Comparison of ENCODE assay signal across 13 cellular contexts in the genomic region with DNA sequence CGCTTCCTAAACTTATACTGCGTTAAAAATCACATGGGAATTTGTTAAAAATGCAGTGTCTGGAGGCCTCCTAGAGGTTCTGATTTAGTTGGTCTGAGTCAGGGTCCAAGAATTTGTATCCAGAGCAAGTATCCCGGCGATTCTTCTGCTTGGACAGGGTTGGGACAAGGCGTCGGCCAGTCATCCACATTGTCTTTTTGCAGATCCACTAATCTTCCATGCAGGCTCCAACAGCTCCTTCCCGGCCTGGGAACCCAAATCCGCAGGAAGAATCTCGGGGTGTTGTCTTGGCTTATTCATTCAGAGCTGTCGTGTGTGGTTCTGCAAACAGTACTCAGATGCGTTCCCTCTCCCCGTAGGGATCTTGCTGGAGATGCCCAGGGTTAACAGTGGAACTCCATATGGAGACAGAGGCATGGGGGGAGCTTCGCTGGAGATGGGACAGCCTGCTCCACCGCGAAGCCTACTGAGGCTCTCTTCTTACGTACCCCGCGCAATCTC. TPM values are rescaled to one million over a fixed set of nuclear protein-coding genes. Genes with fewer than 3 reads are reported as not detected.
DNase-seq lines count a peak whose midpoint lies in the region; ATAC-seq, FAIRE-seq and TF ChIP-seq lines count a peak whose summit lies in the region.
"Had no signal": no experiment of that assay in that cellular context is flagged by ENCODE, and none has a peak within 500 bp of the region (broad histone marks: within the 10 kb centered on the region; RNA-seq: fewer than 3 reads in every experiment).

No MANE protein-coding gene starts in this region.

- H3K36me3 ChIP-seq in HepG2 (replicated peaks in 1 of 2; ENCODE audit: control insufficient read depth in 1 of 2, insufficient read depth in 2 of 2, low read length in 2 of 2) (peaks cover 0 to 6% of the 10 kb centered on the region in 2 experiments; a peak in 1 of 5 replicates), right lobe of liver (no peaks in the 10 kb centered on the region), mesodermal cell (ENCODE audit: control insufficient read depth, insufficient read depth, low read length) (peaks cover 15% of the 10 kb centered on the region), esophagus squamous epithelium (peaks cover 0 to 6% (median 0%) of the 10 kb centered on the region in 3 donors)
- H3K36me3 ChIP-seq: heart left ventricle had no signal

- ATAC-seq in HepG2 (no peak; the same call in 2 of the 3 replicates), right lobe of liver (no peak), HG02885 (IDR thresholded peaks at IDR 0.05; ENCODE audit: poor library complexity, unreplicated experiment) (no peak)

- no peaks in the 10 kb centered on the region for H3K79me2 ChIP-seq in HepG2 (ENCODE audit: insufficient read depth, low read length)

- H3K27ac ChIP-seq in HepG2 (ENCODE audit: extremely low read length, insufficient read depth, low read length) (no peak overlapping the region), right lobe of liver (no peak overlapping the region), mesodermal cell (ENCODE audit: low read depth, low read length, severe bottlenecking) (peak overlapping the region; percentile 66), esophagus squamous epithelium (peak overlapping the region in 1 of 4 donors; percentile 76)
- H3K27ac ChIP-seq: heart left ventricle had no signal

- H3K9ac ChIP-seq in HepG2 (ENCODE audit: insufficient read depth, low read depth, low read length), result peak overlapping the region; percentile 10; the same call in 1 of the 2 replicates

- DNase-seq in HepG2 (ENCODE audit: low spot score) (no peak), right lobe of liver (no peak), cardiac fibroblast (ENCODE audit: low read depth in 2 of 2) (peak; percentile 59 to 61), esophagus squamous epithelium (lab: John Stamatoyannopoulos, UW) (no peak), RKO (ENCODE audit: low spot score) (no peak)
- no peak for DNase-seq in activated CD4-positive, CD25-positive, alpha-beta regulatory T cell (lab: John Stamatoyannopoulos, UW)
- DNase-seq: spleen had no signal

- H3K27me3 ChIP-seq in HepG2 (ENCODE audit: control insufficient read depth in 1 of 2, insufficient read depth in 2 of 2, low read length in 2 of 2), result no peaks in the 10 kb centered on the region
- H3K27me3 ChIP-seq in right lobe of liver, result no peaks in the 10 kb centered on the region
- H3K27me3 ChIP-seq in esophagus squamous epithelium, result no peaks in the 10 kb centered on the region
- H3K27me3 ChIP-seq: heart left ventricle, spleen had no signal

- no peak for TF ChIP-seq POLR2A in HepG2 (IDR thresholded peaks at IDR 0.05; ENCODE audit: insufficient read depth in 1 of 2, low read depth in 2 of 2, low read length in 2 of 2)
- no peak for TF ChIP-seq POLR2A in right lobe of liver (IDR thresholded peaks at IDR 0.05)
- TF ChIP-seq POLR2A in esophagus squamous epithelium (IDR thresholded peaks at IDR 0.05), result no peak

- TF ChIP-seq EP300 in HepG2 (IDR thresholded peaks at IDR 0.05; ENCODE audit: low read depth in 2 of 2, low read length in 2 of 2), result no peak
- TF ChIP-seq EP300 in HepG2 (CRISPR knock-in tag; IDR thresholded peaks at IDR 0.05; ENCODE audit: borderline replicate concordance), result no peak

- H3K4me2 ChIP-seq in HepG2 (ENCODE audit: low read depth, low read length), result peak overlapping the region; percentile 75

- no peak for FAIRE-seq in HepG2 (lab: Jason Lieb, UNC)

- BruUV-seq in HepG2 (replicated peaks; lab: Mats Ljungman, UMichigan), result TSS peak; percentile 90

- CTCF ChIA-PET in HepG2 (lab: Yijun Ruan, JAX; ENCODE audit: low intra/inter-chr PET ratio, low total read pairs), result no interaction called here

- in situ Hi-C loops in HepG2 (cut with HindIII; ENCODE audit: extremely low pct_ligation_motif_present, low pct_unique_long_range_greater_than_20kb), result no loop called here

- TF ChIP-seq RAD21 in HepG2 (CRISPR knock-in tag; IDR thresholded peaks at IDR 0.05), result no peak

- no peaks in the 10 kb centered on the region for H4K20me1 ChIP-seq in HepG2 (ENCODE audit: insufficient read depth, low read length)

- 89% methylated on average over 18 of the region's 18 CpGs for WGBS in HepG2 (ENCODE audit: low lambda C conversion rate)
- 89% methylated on average over 10 of the region's 18 CpGs for WGBS in right lobe of liver (ENCODE audit: insufficient coverage, low coverage, low lambda C conversion rate, missing lambda C conversion rate)
- 96 to 98% methylated on average over 16 to 18 of the region's 18 CpGs for WGBS in mesodermal cell (ENCODE audit: insufficient coverage in 2 of 2), 2 experiments
- WGBS in esophagus squamous epithelium, 2 donors, result 54 to 70% methylated on average over 13 to 14 of the region's 18 CpGs

- peak overlapping the region; percentile 94 for H2AFZ ChIP-seq in HepG2 (ENCODE audit: low read length)

- no peak for TF ChIP-seq CTCF in HepG2 (CRISPR knock-in tag; IDR thresholded peaks at IDR 0.05)
- no peak for TF ChIP-seq CTCF in right lobe of liver (IDR thresholded peaks at IDR 0.05)
- TF ChIP-seq CTCF in cardiac fibroblast (IDR thresholded peaks at IDR 0.05; ENCODE audit: low read depth, low read length), result no peak
- no peak for TF ChIP-seq CTCF in esophagus squamous epithelium (IDR thresholded peaks at IDR 0.05)

- POLR2A ChIA-PET in HepG2 (lab: Yijun Ruan, JAX), result interaction anchor here (1.0 kb wide), 1 partner anchor 20 kb away, joined by 5 read pairs; no protein-coding TSS in a partner anchor

- peak overlapping the region in 1 of 3 experiments; percentile 72; a peak in 1 of 6 replicates for H3K4me3 ChIP-seq in HepG2 (replicated peaks in 1 of 3; ENCODE audit: insufficient read depth in 1 of 3, low read depth in 2 of 3, low read length in 3 of 3)
- H3K4me3 ChIP-seq in right lobe of liver, result no peak overlapping the region
- no peak overlapping the region for H3K4me3 ChIP-seq in cardiac fibroblast (replicated peaks in 1 of 2; ENCODE audit: low read depth in 2 of 2, low read length in 2 of 2)
- H3K4me3 ChIP-seq in mesodermal cell (ENCODE audit: extremely low read depth, insufficient read depth, low read length, poor library complexity, severe bottlenecking), result no peak overlapping the region
- H3K4me3 ChIP-seq in esophagus squamous epithelium, result no peak overlapping the region

- intact Hi-C loops in HepG2 (cut with micrococcal nuclease; ENCODE audit: unreplicated experiment), result loop anchor here (10.0 kb wide), 1 partner anchor 178 kb away; a partner anchor contains a TSS
- intact Hi-C loops in right lobe of liver (cut with DNase I), result no loop called here
- intact Hi-C loops in esophagus squamous epithelium (cut with DNase I), result no loop called here

- H3K4me1 ChIP-seq in HepG2 (ENCODE audit: insufficient read depth, low read length) (peaks cover 15% of the 10 kb centered on the region), right lobe of liver (no peaks in the 10 kb centered on the region), mesodermal cell (ENCODE audit: control insufficient read depth, insufficient read depth, low read length, poor library complexity, severe bottlenecking) (peaks cover 15% of the 10 kb centered on the region), esophagus squamous epithelium (peaks cover 0 to 18% (median 11%) of the 10 kb centered on the region in 3 donors)

- H3K9me3 ChIP-seq in HepG2 (ENCODE audit: low read length), result no peaks in the 10 kb centered on the region
- no peaks in the 10 kb centered on the region for H3K9me3 ChIP-seq in right lobe of liver
- peaks cover 16% of the 10 kb centered on the region for H3K9me3 ChIP-seq in mesodermal cell (ENCODE audit: control insufficient read depth, low read length)
- no peaks in the 10 kb centered on the region for H3K9me3 ChIP-seq in esophagus squamous epithelium
- H3K9me3 ChIP-seq: spleen had no signal

RNA-seq across cellular contexts. Expression of a gene that starts 25.3 kb away (rescaled TPM):
- total RNA-seq in HepG2 (2016; rRNA removed; fragmentation: Illumina TruSeq; extraction: Trizol), result not detected in 2 replicates
- not detected in 2 replicates for total RNA-seq in HepG2 (2016; cell fraction: cytosol; rRNA removed; fragmentation: Illumina TruSeq; extraction: Trizol; ENCODE audit: low read depth)
- total RNA-seq in HepG2 (2016; cell fraction: insoluble cytoplasmic fraction; rRNA removed; fragmentation: Illumina TruSeq; extraction: Trizol), result not detected in 2 replicates
- not detected in 2 replicates for total RNA-seq in HepG2 (2016; cell fraction: membrane; rRNA removed; fragmentation: Illumina TruSeq; extraction: Trizol)
- total RNA-seq in HepG2 (2016; cell fraction: nucleus; rRNA removed; fragmentation: Illumina TruSeq; extraction: Trizol), result not detected in 2 replicates
- polyA plus RNA-seq in HepG2 (2011; rRNA removed), result not detected in 2 replicates
- polyA plus RNA-seq in HepG2 (2011; cell fraction: cytosol; rRNA removed), result 0.12 TPM in 1 of 2 replicates, not detected in the other
- polyA plus RNA-seq in HepG2 (2011; cell fraction: nucleus; rRNA removed), result not detected in 2 replicates
- 0.31 and 0.55 TPM in 2 replicates for polyA plus RNA-seq in HepG2 (2012)
- polyA plus RNA-seq in HepG2 (2016; cell fraction: cytosol; fragmentation: Illumina TruSeq; extraction: Trizol; ENCODE audit: low read depth), result not detected in 2 replicates
- polyA plus RNA-seq in HepG2 (2016; cell fraction: insoluble cytoplasmic fraction; fragmentation: Illumina TruSeq; extraction: Trizol; ENCODE audit: low read depth), result not detected in 2 replicates
- polyA plus RNA-seq in HepG2 (2016; cell fraction: membrane; fragmentation: Illumina TruSeq; extraction: Trizol; ENCODE audit: low read depth), result not detected in 2 replicates
- polyA plus RNA-seq in HepG2 (2016; cell fraction: nucleus; fragmentation: Illumina TruSeq; extraction: Trizol; ENCODE audit: insufficient read depth, low read depth), result not detected in 2 replicates
- polyA minus RNA-seq in HepG2 (2011; rRNA and poly(A)+ RNA removed; ENCODE audit: low replicate concordance), result not detected in 2 replicates
- not detected in 2 replicates for polyA minus RNA-seq in HepG2 (2011; cell fraction: cytosol; rRNA and poly(A)+ RNA removed)
- not detected in 2 replicates for polyA minus RNA-seq in HepG2 (2011; cell fraction: nucleus; rRNA and poly(A)+ RNA removed)
- not detected for total RNA-seq in right lobe of liver
- polyA plus RNA-seq in mesodermal cell (2013, experiment 1 of 2), result not detected
- polyA plus RNA-seq in mesodermal cell (2013, experiment 2 of 2), result not detected
- under 1 TPM in 1 of 4 donors, not detected in 3; 0.95 TPM for total RNA-seq in esophagus squamous epithelium
- total RNA-seq: activated T-helper 17 cell treated with anti-CD3 and anti-CD28 coated beads, Interleukin-2, amount 50 U/mL, for 72 hours; heart left ventricle; OCI-LY7; temporal lobe had no signal

RNA-seq across cellular contexts. Expression of a gene that starts 35.3 kb away (rescaled TPM):
- 0.24 and 0.27 TPM in 2 replicates for total RNA-seq in HepG2 (2016; rRNA removed; fragmentation: Illumina TruSeq; extraction: Trizol)
- 0.18 TPM in 1 of 2 replicates, not detected in the other for total RNA-seq in HepG2 (2016; cell fraction: cytosol; rRNA removed; fragmentation: Illumina TruSeq; extraction: Trizol; ENCODE audit: low read depth)
- total RNA-seq in HepG2 (2016; cell fraction: insoluble cytoplasmic fraction; rRNA removed; fragmentation: Illumina TruSeq; extraction: Trizol), result 0.18 and 0.80 TPM in 2 replicates
- total RNA-seq in HepG2 (2016; cell fraction: membrane; rRNA removed; fragmentation: Illumina TruSeq; extraction: Trizol), result 0.06 and 0.07 TPM in 2 replicates
- 0.63 and 1.0 TPM in 2 replicates for total RNA-seq in HepG2 (2016; cell fraction: nucleus; rRNA removed; fragmentation: Illumina TruSeq; extraction: Trizol)
- polyA plus RNA-seq in HepG2 (2011; rRNA removed), result 3.0 and 3.3 TPM in 2 replicates
- 3.3 TPM in 2 replicates for polyA plus RNA-seq in HepG2 (2011; cell fraction: cytosol; rRNA removed)
- polyA plus RNA-seq in HepG2 (2011; cell fraction: nucleus; rRNA removed), result 1.1 and 1.2 TPM in 2 replicates
- 0.38 and 0.91 TPM in 2 replicates for polyA plus RNA-seq in HepG2 (2012)
- polyA plus RNA-seq in HepG2 (2016; cell fraction: cytosol; fragmentation: Illumina TruSeq; extraction: Trizol; ENCODE audit: low read depth), result 0.05 and 0.16 TPM in 2 replicates
- 0.49 and 0.73 TPM in 2 replicates for polyA plus RNA-seq in HepG2 (2016; cell fraction: insoluble cytoplasmic fraction; fragmentation: Illumina TruSeq; extraction: Trizol; ENCODE audit: low read depth)
- polyA plus RNA-seq in HepG2 (2016; cell fraction: membrane; fragmentation: Illumina TruSeq; extraction: Trizol; ENCODE audit: low read depth), result 0.24 and 0.27 TPM in 2 replicates
- polyA plus RNA-seq in HepG2 (2016; cell fraction: nucleus; fragmentation: Illumina TruSeq; extraction: Trizol; ENCODE audit: insufficient read depth, low read depth), result 1.00 and 1.3 TPM in 2 replicates
- polyA minus RNA-seq in HepG2 (2011; rRNA and poly(A)+ RNA removed; ENCODE audit: low replicate concordance), result 20.8 and 1,453 TPM in 2 replicates
- 2.6 and 2.8 TPM in 2 replicates for polyA minus RNA-seq in HepG2 (2011; cell fraction: cytosol; rRNA and poly(A)+ RNA removed)
- 1.1 and 1.4 TPM in 2 replicates for polyA minus RNA-seq in HepG2 (2011; cell fraction: nucleus; rRNA and poly(A)+ RNA removed)
- under 1 TPM; 0.35 to 0.80 (median 0.44) TPM for total RNA-seq in right lobe of liver
- polyA plus RNA-seq in mesodermal cell (2013, experiment 1 of 2), result 0.41 TPM
- polyA plus RNA-seq in mesodermal cell (2013, experiment 2 of 2), result 0.81 TPM
- 10 to 100 TPM in 1 of 4 donors, 1 to 10 TPM in 3; 3.9 to 18.5 (median 8.5) TPM for total RNA-seq in esophagus squamous epithelium

Comparison
In these comparisons a context has a peak if more than half of its experiments do, and no peak if none do; other contexts are left out.
1. DNase-seq: peak in cardiac fibroblast (2 of 2); none in HepG2 (single experiment), right lobe of liver (0 of 3), esophagus squamous epithelium (single experiment), RKO (single experiment) and activated CD4-positive, CD25-positive, alpha-beta regulatory T cell (0 of 4).